Comparison of ENCODE assay signal across 9 cellular contexts in genomic region chr12:8692573-8692972, GRCh38.
A peak's percentile ranks its signal among the peaks of the same experiment; 100 is the strongest.
DNase-seq lines count a peak whose midpoint lies in the region; ATAC-seq and TF ChIP-seq lines count a peak whose summit lies in the region.
"Had no signal": no experiment of that assay in that cellular context is flagged by ENCODE, and none has a peak within 500 bp of the region (broad histone marks: within the 10 kb centered on the region; RNA-seq: fewer than 3 reads in every experiment).

No MANE protein-coding gene starts in this region.

- H3K4me1 Mint-ChIP-seq in nephron, result peaks cover 51% of the 10 kb centered on the region

- H3K27me3 Mint-ChIP-seq in nephron (ENCODE audit: low read depth), result no peaks in the 10 kb centered on the region

- no peak for ATAC-seq in GM21526 (IDR thresholded peaks at IDR 0.05; ENCODE audit: low FRiP score, unreplicated experiment)

- peaks cover 44% of the 10 kb centered on the region for H3K4me1 ChIP-seq in ES-I3 (ENCODE audit: insufficient read depth, low read length)

- H3K9ac ChIP-seq in ES-I3 (ENCODE audit: low read depth, low read length), result peak overlapping the region; percentile 21; the same call in 1 of the 2 replicates

- no peaks in the 10 kb centered on the region for H3K36me3 Mint-ChIP-seq in nephron (ENCODE audit: low read depth)

- H3K27ac Mint-ChIP-seq in nephron, result peak overlapping the region; percentile 97 to 99 (median 97)
- H3K27ac Mint-ChIP-seq: stimulated activated naive CD8-positive, alpha-beta T cell treated with anti-CD3 and anti-CD28 coated beads, Interleukin-15, Interleukin-2, amounts not matched to agents 100 ng/mL and 50 ng/mL, for 24 hours had no signal

- peak overlapping the region; percentile 3 to 57 (median 39) for H3K4me3 Mint-ChIP-seq in nephron
- H3K4me3 Mint-ChIP-seq: stimulated activated naive CD8-positive, alpha-beta T cell treated with anti-CD3 and anti-CD28 coated beads, Interleukin-15, Interleukin-2, amounts not matched to agents 100 ng/mL and 50 ng/mL, for 24 hours had no signal

- no peaks in the 10 kb centered on the region for H3K9me3 Mint-ChIP-seq in nephron
- H3K9me3 Mint-ChIP-seq: stimulated activated naive CD8-positive, alpha-beta T cell treated with anti-CD3 and anti-CD28 coated beads, Interleukin-15, Interleukin-2, amounts not matched to agents 100 ng/mL and 50 ng/mL, for 24 hours had no signal

- TF ChIP-seq CTCF in epithelial cell of esophagus (IDR thresholded peaks at IDR 0.05; ENCODE audit: insufficient read depth, low read depth, low read length, missing control alignments), result no peak
- TF ChIP-seq CTCF in nephron (IDR thresholded peaks at IDR 0.05; ENCODE audit: unreplicated experiment in 3 of 3), result no peak

- H3K4me3 ChIP-seq in epithelial cell of esophagus (ENCODE audit: low read length), result no peak overlapping the region

- no peaks in the 10 kb centered on the region for H3K36me3 ChIP-seq in ES-I3 (ENCODE audit: insufficient read depth, low read length)

- no peaks in the 10 kb centered on the region for H3K9me3 ChIP-seq in ES-I3 (ENCODE audit: control insufficient read depth, insufficient read depth, low read length)

- DNase-seq in NCI-H345 treated with DMSO at 0.1 percent for 48 hours (lab: John Stamatoyannopoulos, UW; ENCODE audit: unreplicated experiment), result peak; percentile 34
- peak; percentile 47 for DNase-seq in epithelial cell of esophagus (ENCODE audit: low read depth)
- no peak for DNase-seq in effector CD4-positive, alpha-beta T cell
- DNase-seq in SKM-1 (lab: John Stamatoyannopoulos, UW; ENCODE audit: unreplicated experiment), result no peak
- DNase-seq in SHP77 (lab: John Stamatoyannopoulos, UW), result no peak

Comparison
In these comparisons a context has a peak if more than half of its experiments do, and no peak if none do; other contexts are left out.
1. DNase-seq: peak in NCI-H345 treated with DMSO at 0.1 percent for 48 hours (single experiment) and epithelial cell of esophagus (single experiment); none in effector CD4-positive, alpha-beta T cell (single experiment), SKM-1 (single experiment) and SHP77 (0 of 2).